8 cellular contexts compared by ENCODE assay signal in genomic region chr4:173333658-173334084, GRCh38. TPM values are rescaled to one million over a fixed set of nuclear protein-coding genes. Genes with fewer than 3 reads are reported as not detected.
A peak's percentile ranks its signal among the peaks of the same experiment; 100 is the strongest.
DNase-seq lines count a peak whose midpoint lies in the region; ATAC-seq and TF ChIP-seq lines count a peak whose summit lies in the region.

No MANE protein-coding gene starts in this region.

- H3K4me3 ChIP-seq in coronary artery (peak overlapping the region; percentile 86), right lobe of liver (peak overlapping the region; percentile 79 to 85 (median 84))

- 1% methylated on average over 15 of the region's 53 CpGs for WGBS in right lobe of liver (ENCODE audit: insufficient coverage, low coverage, low lambda C conversion rate, missing lambda C conversion rate)

- intact Hi-C loops in right lobe of liver (cut with DNase I) = no loop called here

- no peaks in the 10 kb centered on the region for H3K4me1 ChIP-seq in right lobe of liver

- no peak for TF ChIP-seq POLR2A in right lobe of liver (IDR thresholded peaks at IDR 0.05)

- H3K27ac ChIP-seq in coronary artery (peak overlapping the region; percentile 94 to 95), right lobe of liver (peak overlapping the region; percentile 99 to 100 (median 99))

- no peaks in the 10 kb centered on the region for H3K27me3 ChIP-seq in right lobe of liver

- no peaks in the 10 kb centered on the region for H3K9me3 ChIP-seq in right lobe of liver

- no peak for TF ChIP-seq CTCF in coronary artery (IDR thresholded peaks at IDR 0.05)
- TF ChIP-seq CTCF in right lobe of liver (IDR thresholded peaks at IDR 0.05) = no peak

- DNase-seq in NCI-H1417 (lab: John Stamatoyannopoulos, UW) = peak; percentile 26 to 83 (median 81)
- DNase-seq in NCI-H1417 treated with DMSO at 0.1 percent for 48 hours (lab: John Stamatoyannopoulos, UW) = no peak
- peak; percentile 46 for DNase-seq in T-helper 22 cell (ENCODE audit: low read depth)
- no peak for DNase-seq in coronary artery (ENCODE audit: low spot score)
- peak; percentile 67 to 78 (median 73) for DNase-seq in right lobe of liver
- DNase-seq in stimulated activated CD4-positive, alpha-beta T cell treated with anti-CD3 and anti-CD28 coated beads, TNF-alpha, amount 100 ng/mL, for 1 hour (ENCODE audit: low read depth in 3 of 3, low spot score in 1 of 3) = peak in 2 of 3 donors; percentile 11 to 34
- no peak for DNase-seq in NCI-H128 (lab: John Stamatoyannopoulos, UW; ENCODE audit: unreplicated experiment)

- ATAC-seq in HG03045 (IDR thresholded peaks at IDR 0.05; ENCODE audit: unreplicated experiment) (peak; percentile 6), right lobe of liver (peak; percentile 26 to 53 (median 38))

- H3K36me3 ChIP-seq in right lobe of liver = peaks cover 0 to 17% (median 0%) of the 10 kb centered on the region in 4 donors

RNA-seq across cellular contexts. Expression of gene HMGB2, which starts 0.5 kb away (rescaled TPM):
- total RNA-seq in right lobe of liver = 10 to 100 TPM in 3 of 6 experiments, 1 to 10 TPM in 3; 6.1 to 13.5 (median 9.2) TPM

RNA-seq across cellular contexts. Expression of gene SAP30, which starts 37.1 kb away (rescaled TPM):
- 10 to 100 TPM in 2 of 6 experiments, 1 to 10 TPM in 4; 3.5 to 12.8 (median 7.7) TPM for total RNA-seq in right lobe of liver

Comparison
In these comparisons a context has a peak if more than half of its experiments do, and no peak if none do; other contexts are left out.
1. DNase-seq: peak in NCI-H1417 (3 of 3), T-helper 22 cell (single experiment), right lobe of liver (3 of 3) and stimulated activated CD4-positive, alpha-beta T cell treated with anti-CD3 and anti-CD28 coated beads, TNF-alpha, amount 100 ng/mL, for 1 hour (2 of 3); none in NCI-H1417 treated with DMSO at 0.1 percent for 48 hours (single experiment), coronary artery (single experiment) and NCI-H128 (single experiment).